19 cellular contexts compared by ENCODE assay signal in genomic region chr17:66543526-66543925, GRCh38.
DNase-seq lines count a peak whose midpoint lies in the region; ATAC-seq and TF ChIP-seq lines count a peak whose summit lies in the region.
"Had no signal": no experiment of that assay in that cellular context is flagged by ENCODE, and none has a peak within 500 bp of the region (broad histone marks: within the 10 kb centered on the region; RNA-seq: fewer than 3 reads in every experiment).

No MANE protein-coding gene starts in this region.

- POLR2A ChIA-PET in CD8-positive, alpha-beta T cell (lab: Charles Lee) = no interaction called here

- H3K27me3 Mint-ChIP-seq in CD8-positive, alpha-beta T cell (ENCODE audit: low read depth) = no peaks in the 10 kb centered on the region
- H3K27me3 Mint-ChIP-seq in neural crest cell (ENCODE audit: low read depth) = no peaks in the 10 kb centered on the region
- H3K27me3 Mint-ChIP-seq: activated CD8-positive, alpha-beta memory T cell treated with anti-CD3 and anti-CD28 coated beads, Interleukin-2, amount 10 ng/mL, durations not matched to agents 7 days and 5 days; stimulated activated naive CD8-positive, alpha-beta T cell treated with anti-CD3 and anti-CD28 coated beads, Interleukin-15, Interleukin-2, amounts not matched to agents 100 ng/mL and 50 ng/mL, for 24 hours had no signal

- peaks cover 5% of the 10 kb centered on the region for H3K9me3 Mint-ChIP-seq in CD8-positive, alpha-beta T cell
- peaks cover 9% of the 10 kb centered on the region for H3K9me3 Mint-ChIP-seq in neural crest cell

- H3K4me3 Mint-ChIP-seq in CD8-positive, alpha-beta T cell = no peak overlapping the region
- peak overlapping the region; percentile 17 for H3K4me3 Mint-ChIP-seq in neural crest cell
- H3K4me3 Mint-ChIP-seq: activated CD8-positive, alpha-beta memory T cell treated with anti-CD3 and anti-CD28 coated beads, Interleukin-2, amount 10 ng/mL, durations not matched to agents 7 days and 5 days; stimulated activated naive CD8-positive, alpha-beta T cell treated with anti-CD3 and anti-CD28 coated beads, Interleukin-15, Interleukin-2, amounts not matched to agents 100 ng/mL and 50 ng/mL, for 24 hours had no signal

- intact Hi-C loops in CD8-positive, alpha-beta T cell (cut with DNase I, micrococcal nuclease) = no loop called here
- intact Hi-C loops in dorsolateral prefrontal cortex (cut with DNase I) = loop anchor here (5.0 to 10.0 kb wide), 2 partner anchors 89 to 241 kb away; partner anchors contain the start of gene PRKCA (in 2 of the 2)

- H3K27ac Mint-ChIP-seq in CD8-positive, alpha-beta T cell = peak overlapping the region; percentile 9
- peak overlapping the region; percentile 57 for H3K27ac Mint-ChIP-seq in neural crest cell (ENCODE audit: unreplicated experiment)
- H3K27ac Mint-ChIP-seq: T-helper 2 cell treated with Interferon-gamma antibody and Interleukin-4, amounts not matched to agents 5 μg/mL and 100 μg/mL, for 36 hours had no signal

- H3K9me3 ChIP-seq in CD8-positive, alpha-beta T cell (ENCODE audit: low read length) = no peaks in the 10 kb centered on the region
- H3K9me3 ChIP-seq in SJCRH30 (replicated peaks) = no peaks in the 10 kb centered on the region

- no peak for DNase-seq in CD8-positive, alpha-beta T cell
- DNase-seq in SJCRH30 (no peak), dorsolateral prefrontal cortex (no peak), neural crest cell (ENCODE audit: low read depth, low spot score) (no peak), DMS79 (lab: John Stamatoyannopoulos, UW) (no peak), medulla oblongata (ENCODE audit: extremely low spot score) (no peak)
- DNase-seq: activated CD4-positive, CD25-positive, alpha-beta regulatory T cell treated with anti-CD3 and anti-CD28 coated beads, Interleukin-2, amount 50 U/mL, for 72 hours; activated CD8-positive, alpha-beta memory T cell treated with anti-CD3 and anti-CD28 coated beads, Interleukin-2, amount 10 ng/mL, durations not matched to agents 7 days and 5 days; activated effector memory CD4-positive, alpha-beta T cell treated with anti-CD3 and anti-CD28 coated beads, Interleukin-2, amount 50 U/mL, for 16 hours; Caco-2; left ventricle myocardium inferior; NCI-H146; psoas muscle; stimulated activated CD4-positive, alpha-beta T cell treated with anti-CD3 and anti-CD28 coated beads, Interleukin-15, amount 100 ng/mL, for 24 hours had no signal

- H3K27me3 ChIP-seq in CD8-positive, alpha-beta T cell (ENCODE audit: insufficient read depth, low read length) = no peaks in the 10 kb centered on the region
- no peaks in the 10 kb centered on the region for H3K27me3 ChIP-seq in SJCRH30
- no peaks in the 10 kb centered on the region for H3K27me3 ChIP-seq in dorsolateral prefrontal cortex

- H3K36me3 ChIP-seq in CD8-positive, alpha-beta T cell (ENCODE audit: insufficient read depth, low read length) = no peaks in the 10 kb centered on the region
- H3K36me3 ChIP-seq in SJCRH30 = no peaks in the 10 kb centered on the region
- H3K36me3 ChIP-seq: left ventricle myocardium inferior had no signal

- no peak for ATAC-seq in CD8-positive, alpha-beta T cell
- ATAC-seq in HG03039 (IDR thresholded peaks at IDR 0.05; ENCODE audit: unreplicated experiment) (no peak), HG03439 (IDR thresholded peaks at IDR 0.05; ENCODE audit: unreplicated experiment) (no peak)
- ATAC-seq: activated CD8-positive, alpha-beta memory T cell treated with anti-CD3 and anti-CD28 coated beads, Interleukin-2, amount 10 ng/mL, durations not matched to agents 7 days and 5 days; GM12878; psoas muscle had no signal

- peaks cover 65% of the 10 kb centered on the region for H3K4me1 ChIP-seq in CD8-positive, alpha-beta T cell (ENCODE audit: insufficient read depth, low read length)
- peaks cover 37% of the 10 kb centered on the region for H3K4me1 ChIP-seq in SJCRH30
- H3K4me1 ChIP-seq: psoas muscle had no signal

- TF ChIP-seq CTCF in CD8-positive, alpha-beta T cell (IDR thresholded peaks at IDR 0.05) = no peak
- TF ChIP-seq CTCF in dorsolateral prefrontal cortex (IDR thresholded peaks at IDR 0.05 in 54 of 56, conservative IDR thresholded peaks at IDR 0.05 in 2 of 56; ENCODE audit: low read depth in 1 of 56, partially characterized antibody in 56 of 56) (no peak), neural crest cell (conservative IDR thresholded peaks at IDR 0.05) (no peak)

- peaks cover 72% of the 10 kb centered on the region for H3K4me1 Mint-ChIP-seq in CD8-positive, alpha-beta T cell (ENCODE audit: low read depth)
- peaks cover 54% of the 10 kb centered on the region for H3K4me1 Mint-ChIP-seq in neural crest cell

- H3K27ac ChIP-seq in CD8-positive, alpha-beta T cell (ENCODE audit: low read depth, low read length) = no peak overlapping the region
- peak overlapping the region; percentile 72 for H3K27ac ChIP-seq in SJCRH30
- H3K27ac ChIP-seq in dorsolateral prefrontal cortex = peak overlapping the region in 39 of 59 donors; percentile 11 to 98 (median 96)
- H3K27ac ChIP-seq: left ventricle myocardium inferior, psoas muscle had no signal

- peaks cover 8% of the 10 kb centered on the region for H3K36me3 Mint-ChIP-seq in CD8-positive, alpha-beta T cell
- peaks cover 16% of the 10 kb centered on the region for H3K36me3 Mint-ChIP-seq in neural crest cell (ENCODE audit: low read depth)

- CTCF ChIA-PET in CD8-positive, alpha-beta T cell (lab: Charles Lee) = interaction anchor here (0.5 kb wide), 1 partner anchor 102 kb away, joined by 3 read pairs; no protein-coding TSS in a partner anchor

- H3K4me3 ChIP-seq in CD8-positive, alpha-beta T cell (ENCODE audit: low read depth, low read length) = no peak overlapping the region
- H3K4me3 ChIP-seq in SJCRH30 (no peak overlapping the region), dorsolateral prefrontal cortex (no peak overlapping the region)
- H3K4me3 ChIP-seq: GM12878, left ventricle myocardium inferior, psoas muscle had no signal

Comparison
In these comparisons a context has a peak if more than half of its experiments do, and no peak if none do; other contexts are left out.
1. intact Hi-C loops: an anchor here in dorsolateral prefrontal cortex (5.0 to 10.0 kb wide); none called in CD8-positive, alpha-beta T cell.